ENCODE assay signal across 30 cellular contexts in the genomic region with DNA sequence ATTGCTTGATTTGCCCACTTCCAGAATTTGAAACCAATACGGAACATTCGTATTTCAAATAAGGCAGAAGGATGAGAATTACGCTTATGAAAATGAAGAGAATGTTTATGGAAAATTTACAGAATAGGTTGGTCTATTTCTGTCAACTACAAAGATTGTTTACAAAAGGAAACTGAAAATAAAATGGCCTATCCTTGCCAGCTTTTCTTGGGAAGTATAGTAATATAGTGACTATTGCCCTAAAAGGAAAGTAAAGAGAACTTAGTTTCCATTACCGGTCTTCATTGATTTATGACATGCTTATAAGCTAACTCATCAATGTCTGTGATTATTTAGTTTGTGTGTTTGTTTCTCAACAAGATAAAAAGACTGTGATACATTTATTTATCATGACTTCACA. TPM values are rescaled to one million over a fixed set of nuclear protein-coding genes. Genes with fewer than 3 reads are reported as not detected.
DNase-seq lines count a peak whose midpoint lies in the region; TF ChIP-seq lines count a peak whose summit lies in the region.
"Had no signal": no experiment of that assay in that cellular context is flagged by ENCODE, and none has a peak within 500 bp of the region (broad histone marks: within the 10 kb centered on the region; RNA-seq: fewer than 3 reads in every experiment).

No MANE protein-coding gene starts in this region.

- peak overlapping the region; percentile 32; the same call in 1 of the 2 replicates for H2AFZ ChIP-seq in OCI-LY1 (ENCODE audit: low read length)
- peak overlapping the region; percentile 51 for H2AFZ ChIP-seq in smooth muscle cell (ENCODE audit: low read depth)

- H3K4me3 ChIP-seq in OCI-LY1 (ENCODE audit: low read depth, low read length, poor library complexity, severe bottlenecking) = no peak overlapping the region
- peak overlapping the region; percentile 18 for H3K4me3 ChIP-seq in endocrine pancreas (ENCODE audit: control insufficient read depth, insufficient read depth, low read length)
- peak overlapping the region; percentile 0 to 5 for H3K4me3 ChIP-seq in muscle layer of duodenum (ENCODE audit: low read depth in 1 of 2, low read length in 2 of 2)
- no peak overlapping the region for H3K4me3 ChIP-seq in smooth muscle cell
- H3K4me3 ChIP-seq: breast epithelium, ovary, right atrium auricular region, SJCRH30 had no signal

- H3K36me3 ChIP-seq in OCI-LY1 (ENCODE audit: insufficient read depth, low read length) (no peaks in the 10 kb centered on the region), endocrine pancreas (ENCODE audit: control insufficient read depth, insufficient read depth, low read length) (no peaks in the 10 kb centered on the region), muscle layer of duodenum (ENCODE audit: control insufficient read depth in 1 of 2, insufficient read depth in 2 of 2, low read length in 2 of 2) (no peaks in the 10 kb centered on the region), smooth muscle cell (ENCODE audit: low read depth) (no peaks in the 10 kb centered on the region)
- H3K36me3 ChIP-seq: BE2C, breast epithelium, ovary had no signal

- WGBS in smooth muscle cell (ENCODE audit: low lambda C conversion rate) = 88% methylated on average over 4 of the region's 4 CpGs

- no peaks in the 10 kb centered on the region for H4K20me1 ChIP-seq in OCI-LY1 (ENCODE audit: insufficient read depth, low read length)
- no peaks in the 10 kb centered on the region for H4K20me1 ChIP-seq in smooth muscle cell (ENCODE audit: low read depth)

- H3K9me3 ChIP-seq in OCI-LY1 (ENCODE audit: low read length) (no peaks in the 10 kb centered on the region), endocrine pancreas (ENCODE audit: control insufficient read depth, low read length) (no peaks in the 10 kb centered on the region), muscle layer of duodenum (ENCODE audit: control insufficient read depth in 1 of 2, low read length in 2 of 2) (no peaks in the 10 kb centered on the region), smooth muscle cell (replicated peaks; ENCODE audit: low read depth) (no peaks in the 10 kb centered on the region)
- H3K9me3 ChIP-seq: BE2C, breast epithelium, ovary, right atrium auricular region, SJCRH30 had no signal

- H3K9ac ChIP-seq in OCI-LY1 (ENCODE audit: low read length) (no peak overlapping the region), endocrine pancreas (ENCODE audit: control insufficient read depth, insufficient read depth, low read length) (no peak overlapping the region), smooth muscle cell (ENCODE audit: low read depth) (no peak overlapping the region)
- H3K9ac ChIP-seq: KMS-11 had no signal

- TF ChIP-seq CTCF in OCI-LY1 (IDR thresholded peaks at IDR 0.05; ENCODE audit: low read length) (no peak), smooth muscle cell (IDR thresholded peaks at IDR 0.05; ENCODE audit: borderline replicate concordance, insufficient read depth, poor library complexity, severe bottlenecking) (no peak)

- H3K9me2 ChIP-seq in OCI-LY1 (ENCODE audit: low read depth, low read length) = no peaks in the 10 kb centered on the region

- DNase-seq in smooth muscle cell (lab: John Stamatoyannopoulos, UW; ENCODE audit: unreplicated experiment) (no peak), NK-92 (lab: John Stamatoyannopoulos, UW; ENCODE audit: unreplicated experiment) (no peak), NCI-H1436 (lab: John Stamatoyannopoulos, UW) (no peak), posterior vena cava (ENCODE audit: low spot score) (no peak)
- no peak for DNase-seq in activated T-cell treated with anti-CD3 and anti-CD28 coated beads, Interleukin-2, amount 50 U/mL, for 48 hours
- DNase-seq: activated CD4-positive, alpha-beta T cell treated with anti-CD3 and anti-CD28 coated beads for 48 hours; activated CD8-positive, alpha-beta memory T cell treated with anti-CD3 and anti-CD28 coated beads for 24 hours; activated T-cell treated with anti-CD3 and anti-CD28 coated beads for 4 hours; amygdala; BE2C; CD8-positive, alpha-beta memory T cell; head of caudate nucleus; mammary epithelial cell; NCI-H1436 treated with DMSO at 0.1 percent for 48 hours; NCI-H2081 treated with DMSO at 0.1 percent for 48 hours; NCI-H345; NCI-H748 treated with DMSO at 0.1 percent for 48 hours; ovary; SJCRH30; stimulated activated CD4-positive, alpha-beta T cell treated with anti-CD3 and anti-CD28 coated beads, Interleukin-4, amount 100 ng/mL, for 1 hour; SW 1271; T-helper 9 cell; trophoblast cell had no signal

- 0 out of 2 replicates have a peak, but pooled peaks cover 5% of the 10 kb centered on the region for H3F3A ChIP-seq in OCI-LY1 (ENCODE audit: insufficient read depth, low read length)
- no peaks in the 10 kb centered on the region for H3F3A ChIP-seq in smooth muscle cell (ENCODE audit: low read depth)

- intact Hi-C loops in posterior vena cava (cut with DNase I) = loop anchor here in 1 of 2 donors (10.0 kb wide), 2 partner anchors 731 to 871 kb away; no protein-coding TSS in a partner anchor

- H3K27me3 ChIP-seq in OCI-LY1 (ENCODE audit: insufficient read depth, low read length) (no peaks in the 10 kb centered on the region), endocrine pancreas (ENCODE audit: control insufficient read depth, insufficient read depth, low read length) (no peaks in the 10 kb centered on the region), muscle layer of duodenum (ENCODE audit: low read depth, low read length) (no peaks in the 10 kb centered on the region), smooth muscle cell (ENCODE audit: low read depth) (no peaks in the 10 kb centered on the region)
- H3K27me3 ChIP-seq: breast epithelium, ovary, right atrium auricular region, SJCRH30 had no signal

- H3K4me2 ChIP-seq in OCI-LY1 (ENCODE audit: low read length) = no peak overlapping the region
- H3K4me2 ChIP-seq in smooth muscle cell = no peak overlapping the region
- H3K4me2 ChIP-seq: KMS-11 had no signal

- H3K4me1 ChIP-seq in OCI-LY1 (ENCODE audit: insufficient read depth, low read length, severe bottlenecking) (peaks cover 24% of the 10 kb centered on the region), endocrine pancreas (ENCODE audit: control insufficient read depth, insufficient read depth, low read length) (no peaks in the 10 kb centered on the region), muscle layer of duodenum (ENCODE audit: control insufficient read depth in 1 of 2, insufficient read depth in 2 of 2, low read length in 2 of 2) (no peaks in the 10 kb centered on the region), smooth muscle cell (ENCODE audit: low read depth) (peaks cover 6% of the 10 kb centered on the region)
- H3K4me1 ChIP-seq: BE2C, breast epithelium, right atrium auricular region, SJCRH30 had no signal

- H3K27ac ChIP-seq in OCI-LY1 (ENCODE audit: low read depth, low read length, poor library complexity, severe bottlenecking) (no peak overlapping the region), muscle layer of duodenum (ENCODE audit: low read length) (no peak overlapping the region), smooth muscle cell (ENCODE audit: low read depth) (no peak overlapping the region)
- H3K27ac ChIP-seq: breast epithelium, HL-60, KMS-11, ovary, right atrium auricular region, SJCRH30 had no signal

- H3K79me2 ChIP-seq in OCI-LY1 (ENCODE audit: insufficient read depth, low read length) = no peaks in the 10 kb centered on the region
- H3K79me2 ChIP-seq in smooth muscle cell (ENCODE audit: low read depth) = peaks cover 1% of the 10 kb centered on the region

RNA-seq across cellular contexts. Expression of a gene that starts 2.9 kb away (rescaled TPM):
- total RNA-seq in smooth muscle cell (17.4 and 17.8 TPM in 2 replicates), posterior vena cava (100 to 1,000 TPM; 109 to 111 TPM)
- polyA plus RNA-seq in smooth muscle cell = 26.4 and 28.1 TPM in 2 replicates

Comparison
In these comparisons a context has a peak if more than half of its experiments do, and no peak if none do; other contexts are left out.
1. H3K4me3 ChIP-seq: peak in endocrine pancreas (single experiment) and muscle layer of duodenum (2 of 2); none in OCI-LY1 (single experiment) and smooth muscle cell (single experiment).